Comparison of ENCODE assay signal across 15 cellular contexts in genomic region chr14:54606631-54607133, GRCh38. TPM values are rescaled to one million over a fixed set of nuclear protein-coding genes. Genes with fewer than 3 reads are reported as not detected.
DNase-seq lines count a peak whose midpoint lies in the region; ATAC-seq, FAIRE-seq and TF ChIP-seq lines count a peak whose summit lies in the region.
"Had no signal": no experiment of that assay in that cellular context is flagged by ENCODE, and none has a peak within 500 bp of the region (broad histone marks: within the 10 kb centered on the region; RNA-seq: fewer than 3 reads in every experiment).

No MANE protein-coding gene starts in this region.

- no peak overlapping the region for H3K4me3 ChIP-seq in SJSA1
- H3K4me3 ChIP-seq in fibroblast of the aortic adventitia (ENCODE audit: low read depth, low read length) = no peak overlapping the region
- no peak overlapping the region for H3K4me3 ChIP-seq in osteoblast (ENCODE audit: insufficient read depth, low read length)
- H3K4me3 ChIP-seq: BLaER1 had no signal

- no peak overlapping the region for H3K4me3 Mint-ChIP-seq in stimulated activated effector memory CD8-positive, alpha-beta T cell treated with anti-CD3 and anti-CD28 coated beads, Interleukin-12 subunit alpha, Interleukin-12 subunit beta, amount 100 ng/mL, for 72 hours
- H3K4me3 Mint-ChIP-seq in stimulated activated naive B cell treated with anti-CD40 and anti-IgM and Interleukin-4, amounts not matched to agents 10 μg/mL and 1 μg/mL and 100 μg/mL, for 72 hours = no peak overlapping the region
- H3K4me3 Mint-ChIP-seq: activated CD8-positive, alpha-beta memory T cell treated with anti-CD3 and anti-CD28 coated beads, Interleukin-2, amount 10 ng/mL, durations not matched to agents 7 days and 5 days had no signal

- peaks cover 3% of the 10 kb centered on the region for H4K20me1 ChIP-seq in osteoblast (ENCODE audit: insufficient read depth, low read length)

- H3K9me3 ChIP-seq in SJSA1 (replicated peaks) = no peaks in the 10 kb centered on the region
- no peaks in the 10 kb centered on the region for H3K9me3 ChIP-seq in osteoblast (ENCODE audit: low read depth, low read length)
- H3K9me3 ChIP-seq: BLaER1, neutrophil had no signal

- H3K27ac ChIP-seq in SJSA1 (peak overlapping the region; percentile 76), osteoblast (ENCODE audit: low read depth, low read length) (peak overlapping the region; percentile 68)
- H3K27ac ChIP-seq: BLaER1, epithelial cell of prostate, neutrophil had no signal

- ATAC-seq in stimulated activated effector memory CD8-positive, alpha-beta T cell treated with anti-CD3 and anti-CD28 coated beads, Interleukin-12 subunit alpha, Interleukin-12 subunit beta, amount 100 ng/mL, for 72 hours = no peak
- no peak for ATAC-seq in stimulated activated naive B cell treated with anti-CD40 and anti-IgM and Interleukin-4, amounts not matched to agents 10 μg/mL and 1 μg/mL and 100 μg/mL, for 72 hours (replicated peaks)
- no peak for ATAC-seq in HG03025 (IDR thresholded peaks at IDR 0.05; ENCODE audit: low FRiP score, unreplicated experiment)
- ATAC-seq: activated CD8-positive, alpha-beta memory T cell treated with anti-CD3 and anti-CD28 coated beads, Interleukin-2, amount 10 ng/mL, durations not matched to agents 7 days and 5 days had no signal

- DNase-seq in AG09319 (ENCODE audit: extremely low read depth, low read depth) (peak; percentile 67), SJSA1 (ENCODE audit: low read depth in 1 of 2, low spot score in 2 of 2) (peak; percentile 65 to 80), fibroblast of the aortic adventitia (ENCODE audit: low read depth) (peak; percentile 82), osteoblast (ENCODE audit: insufficient read length, low spot score, missing footprints) (peak; percentile 85), GM12892 (ENCODE audit: insufficient read length) (no peak)
- no peak for DNase-seq in stimulated activated effector memory CD8-positive, alpha-beta T cell treated with anti-CD3 and anti-CD28 coated beads, Interleukin-12 subunit alpha, Interleukin-12 subunit beta, amount 100 ng/mL, for 72 hours (ENCODE audit: low spot score in 2 of 2)
- DNase-seq in stimulated activated naive B cell treated with anti-CD40 and anti-IgM and Interleukin-4, amounts not matched to agents 10 μg/mL and 1 μg/mL and 100 μg/mL, for 72 hours = no peak
- DNase-seq: activated CD8-positive, alpha-beta memory T cell treated with anti-CD3 and anti-CD28 coated beads, Interleukin-2, amount 10 ng/mL, durations not matched to agents 7 days and 5 days; kidney glomerular epithelial cell; NCI-H2081 treated with DMSO at 0.1 percent for 48 hours; stimulated activated CD4-positive, alpha-beta T cell treated with anti-CD3 and anti-CD28 coated beads, Interleukin-4, amount 100 ng/mL, for 24 hours had no signal

- H3K27me3 ChIP-seq in SJSA1 (replicated peaks) (no peaks in the 10 kb centered on the region), osteoblast (ENCODE audit: insufficient read depth, low read length) (no peaks in the 10 kb centered on the region)
- H3K27me3 ChIP-seq: BLaER1, neutrophil had no signal

- H3K36me3 ChIP-seq in SJSA1 = peaks cover 6% of the 10 kb centered on the region; the same call in 1 of the 2 replicates
- no peaks in the 10 kb centered on the region for H3K36me3 ChIP-seq in osteoblast (ENCODE audit: insufficient read depth, low read length)
- H3K36me3 ChIP-seq: neutrophil had no signal

- H3K27ac Mint-ChIP-seq in stimulated activated effector memory CD8-positive, alpha-beta T cell treated with anti-CD3 and anti-CD28 coated beads, Interleukin-12 subunit alpha, Interleukin-12 subunit beta, amount 100 ng/mL, for 72 hours = no peak overlapping the region
- H3K27ac Mint-ChIP-seq in stimulated activated naive B cell treated with anti-CD40 and anti-IgM and Interleukin-4, amounts not matched to agents 10 μg/mL and 1 μg/mL and 100 μg/mL, for 72 hours = no peak overlapping the region
- H3K27ac Mint-ChIP-seq: activated CD8-positive, alpha-beta memory T cell treated with anti-CD3 and anti-CD28 coated beads, Interleukin-2, amount 10 ng/mL, durations not matched to agents 7 days and 5 days had no signal

- no peak for TF ChIP-seq CTCF in AG09319 (IDR thresholded peaks at IDR 0.05; ENCODE audit: low read depth, low read length)
- no peak for TF ChIP-seq CTCF in fibroblast of the aortic adventitia (IDR thresholded peaks at IDR 0.05; ENCODE audit: insufficient read depth, low read length)
- no peak for TF ChIP-seq CTCF in osteoblast (IDR thresholded peaks at IDR 0.05; ENCODE audit: extremely low read depth, low read depth, low read length)

- no peaks in the 10 kb centered on the region for H3K36me3 Mint-ChIP-seq in stimulated activated effector memory CD8-positive, alpha-beta T cell treated with anti-CD3 and anti-CD28 coated beads, Interleukin-12 subunit alpha, Interleukin-12 subunit beta, amount 100 ng/mL, for 72 hours
- H3K36me3 Mint-ChIP-seq in stimulated activated naive B cell treated with anti-CD40 and anti-IgM and Interleukin-4, amounts not matched to agents 10 μg/mL and 1 μg/mL and 100 μg/mL, for 72 hours = peaks cover 5 to 12% of the 10 kb centered on the region in 2 donors
- H3K36me3 Mint-ChIP-seq: activated CD8-positive, alpha-beta memory T cell treated with anti-CD3 and anti-CD28 coated beads, Interleukin-2, amount 10 ng/mL, durations not matched to agents 7 days and 5 days had no signal

- TF ChIP-seq POLR2A in GM12892 (IDR thresholded peaks at IDR 0.05; ENCODE audit: low read depth, low read length) = no peak

- H3K27me3 Mint-ChIP-seq in stimulated activated naive B cell treated with anti-CD40 and anti-IgM and Interleukin-4, amounts not matched to agents 10 μg/mL and 1 μg/mL and 100 μg/mL, for 72 hours = no peaks in the 10 kb centered on the region

- no peak for FAIRE-seq in GM12892 (lab: Jason Lieb, UNC)

- H3K9me3 Mint-ChIP-seq in stimulated activated effector memory CD8-positive, alpha-beta T cell treated with anti-CD3 and anti-CD28 coated beads, Interleukin-12 subunit alpha, Interleukin-12 subunit beta, amount 100 ng/mL, for 72 hours = no peaks in the 10 kb centered on the region
- peaks cover 0 to 2% of the 10 kb centered on the region in 2 donors for H3K9me3 Mint-ChIP-seq in stimulated activated naive B cell treated with anti-CD40 and anti-IgM and Interleukin-4, amounts not matched to agents 10 μg/mL and 1 μg/mL and 100 μg/mL, for 72 hours

- peaks cover 8% of the 10 kb centered on the region for H3K4me1 Mint-ChIP-seq in stimulated activated effector memory CD8-positive, alpha-beta T cell treated with anti-CD3 and anti-CD28 coated beads, Interleukin-12 subunit alpha, Interleukin-12 subunit beta, amount 100 ng/mL, for 72 hours
- no peaks in the 10 kb centered on the region for H3K4me1 Mint-ChIP-seq in stimulated activated naive B cell treated with anti-CD40 and anti-IgM and Interleukin-4, amounts not matched to agents 10 μg/mL and 1 μg/mL and 100 μg/mL, for 72 hours
- H3K4me1 Mint-ChIP-seq: activated CD8-positive, alpha-beta memory T cell treated with anti-CD3 and anti-CD28 coated beads, Interleukin-2, amount 10 ng/mL, durations not matched to agents 7 days and 5 days had no signal

- H3K4me2 ChIP-seq in osteoblast (ENCODE audit: insufficient read depth, low read length) = peak overlapping the region; percentile 30
- H3K4me2 ChIP-seq: BLaER1 had no signal

- H3K4me1 ChIP-seq in SJSA1 (replicated peaks) = peaks cover 46% of the 10 kb centered on the region
- H3K4me1 ChIP-seq in osteoblast (ENCODE audit: insufficient read depth, low read length) = peaks cover 56% of the 10 kb centered on the region
- H3K4me1 ChIP-seq: BLaER1 had no signal

- peaks cover 56% of the 10 kb centered on the region for H3K79me2 ChIP-seq in osteoblast (ENCODE audit: insufficient read depth, low read length)

- peak overlapping the region; percentile 1 for H2AFZ ChIP-seq in osteoblast (ENCODE audit: low read length)

RNA-seq across cellular contexts. Expression of gene SAMD4A, which starts 39.8 kb away (rescaled TPM):
- total RNA-seq in SJSA1 (2014; rRNA removed; shearing (Covaris generic)) = 22.5 and 31.6 TPM in 2 replicates
- total RNA-seq in fibroblast of the aortic adventitia (ENCODE audit: low replicate concordance) = 8.6 and 20.1 TPM in 2 replicates
- 26.1 and 28.3 TPM in 2 replicates for total RNA-seq in osteoblast
- 1.7 TPM for polyA plus RNA-seq in GM12892 (2012; ENCODE audit: missing spikeins)

Comparison
In these comparisons a context has a peak if more than half of its experiments do, and no peak if none do; other contexts are left out.
1. DNase-seq: peak in AG09319 (single experiment), SJSA1 (2 of 2), fibroblast of the aortic adventitia (single experiment) and osteoblast (single experiment); none in stimulated activated effector memory CD8-positive, alpha-beta T cell treated with anti-CD3 and anti-CD28 coated beads, Interleukin-12 subunit alpha, Interleukin-12 subunit beta, amount 100 ng/mL, for 72 hours (0 of 2), stimulated activated naive B cell treated with anti-CD40 and anti-IgM and Interleukin-4, amounts not matched to agents 10 μg/mL and 1 μg/mL and 100 μg/mL, for 72 hours (single experiment) and GM12892 (single experiment).